Comparison of ENCODE assay signal across 29 cellular contexts in the genomic region with DNA sequence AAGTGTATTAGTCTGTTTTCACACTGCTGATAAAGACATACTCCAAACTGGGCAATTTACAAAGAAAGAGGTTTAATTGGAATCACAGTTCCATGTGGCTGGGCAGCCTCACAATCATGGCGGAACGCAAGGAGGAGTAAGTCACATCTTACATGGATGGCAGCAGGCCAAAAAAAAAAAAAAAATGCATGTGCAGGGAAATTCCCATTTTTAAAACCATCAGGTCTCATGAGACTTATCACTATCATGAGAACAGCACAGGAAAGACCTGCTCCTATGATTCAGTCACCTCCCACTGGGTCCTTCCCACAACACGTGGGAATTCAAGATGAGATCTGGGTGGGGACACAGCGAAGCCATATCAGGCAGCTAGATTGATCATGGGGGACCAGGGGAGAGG.
"Had no signal": no experiment of that assay in that cellular context is flagged by ENCODE, and none has a peak within 500 bp of the region (broad histone marks: within the 10 kb centered on the region; RNA-seq: fewer than 3 reads in every experiment).

No MANE protein-coding gene starts in this region.

- H3K4me2 ChIP-seq: SK-N-SH had no signal

- H3K27me3 ChIP-seq: ascending aorta, breast epithelium, MG63, Peyer's patch had no signal

- H3K27ac ChIP-seq: ascending aorta, breast epithelium, Peyer's patch had no signal

- H3K4me3 ChIP-seq: ascending aorta, breast epithelium, MG63, Peyer's patch had no signal

- H3K36me3 ChIP-seq: ascending aorta, breast epithelium, MG63, Peyer's patch had no signal

- H3K9ac ChIP-seq: SK-N-SH had no signal

- H3K4me1 ChIP-seq: ascending aorta, breast epithelium, Peyer's patch had no signal

- ATAC-seq: activated CD4-positive, alpha-beta T cell treated with anti-CD3 and anti-CD28 coated beads for 36 hours; activated CD4-positive, CD25-positive, alpha-beta regulatory T cell treated with anti-CD3 and anti-CD28 coated beads, Interleukin-2, amount 50 U/mL, for 24 hours; activated CD8-positive, alpha-beta T cell treated with anti-CD3 and anti-CD28 coated beads, Interleukin-2, amount 10 ng/mL, durations not matched to agents 7 days and 5 days; PC-3; WTC11 had no signal

- FAIRE-seq: TTC549 had no signal

- H3K9me3 ChIP-seq: ascending aorta, breast epithelium, MG63, Peyer's patch, SK-N-SH had no signal

- DNase-seq: activated CD4-positive, alpha-beta T cell treated with anti-CD3 and anti-CD28 coated beads for 36 hours; activated CD4-positive, alpha-beta T cell treated with anti-CD3 and anti-CD28 coated beads, Interleukin-2, amount 10 ng/mL, durations not matched to agents 7 days and 5 days; activated CD4-positive, alpha-beta T cell treated with anti-CD3 and anti-CD28 coated beads, Interleukin-2, amount 50 U/mL, for 48 hours; activated CD8-positive, alpha-beta T cell treated with anti-CD3 and anti-CD28 coated beads, Interleukin-2, amount 10 ng/mL, durations not matched to agents 7 days and 5 days; activated gamma-delta T cell; activated naive CD4-positive, alpha-beta T cell treated with Interleukin-2 at 50 U/mL for 16 hours; activated naive CD8-positive, alpha-beta T cell treated with anti-CD3 and anti-CD28 coated beads, Interleukin-2, amount 10 ng/mL, durations not matched to agents 7 days and 5 days; activated T-cell treated with anti-CD3 and anti-CD28 coated beads, Interleukin-2, amount 50 U/mL, for 24 hours; amygdala; Kasumi-1; MG63; MV-4-11; NCI-H1092; NCI-H1436 treated with DMSO at 0.1 percent for 48 hours; NCI-H1694 treated with DMSO at 0.1 percent for 48 hours; NCI-H2029; NCI-H345; NCI-H526; NCI-H748 treated with DMSO at 0.1 percent for 48 hours; NK-92 treated with Interleukin-12 subunit alpha and Interleukin-12 subunit beta, amount 100 ng/mL, for 24 hours; PC-3; Peyer's patch; RPMI8226; SK-N-SH had no signal
